27 cellular contexts compared by ENCODE assay signal in genomic region chr2:200184748-200185574, GRCh38.
DNase-seq lines count a peak whose midpoint lies in the region; ATAC-seq and TF ChIP-seq lines count a peak whose summit lies in the region.
"Had no signal": no experiment of that assay in that cellular context is flagged by ENCODE, and none has a peak within 500 bp of the region (broad histone marks: within the 10 kb centered on the region; RNA-seq: fewer than 3 reads in every experiment).

No MANE protein-coding gene starts in this region.

- no peak overlapping the region for H3K9ac ChIP-seq in smooth muscle cell (ENCODE audit: low read depth)
- H3K9ac ChIP-seq: BLaER1, KMS-11 had no signal

- H2AFZ ChIP-seq in smooth muscle cell (ENCODE audit: low read depth) = peak overlapping the region; percentile 54

- no peak overlapping the region for H3K4me2 ChIP-seq in smooth muscle cell
- H3K4me2 ChIP-seq: BLaER1, KMS-11 had no signal

- no peak for TF ChIP-seq CTCF in nephron (IDR thresholded peaks at IDR 0.05; ENCODE audit: unreplicated experiment in 3 of 3)
- no peak for TF ChIP-seq CTCF in smooth muscle cell (IDR thresholded peaks at IDR 0.05; ENCODE audit: borderline replicate concordance, insufficient read depth, poor library complexity, severe bottlenecking)

- DNase-seq in SJCRH30 (peak in 1 of 2 experiments; percentile 46), fibroblast of peridontal ligament (ENCODE audit: extremely low read depth) (peak; percentile 18), smooth muscle cell (lab: John Stamatoyannopoulos, UW; ENCODE audit: unreplicated experiment) (no peak), HK-2 (ENCODE audit: unreplicated experiment) (no peak)
- DNase-seq: activated CD8-positive, alpha-beta memory T cell treated with anti-CD3 and anti-CD28 coated beads, Interleukin-2, amount 50 U/mL, for 48 hours; activated CD8-positive, alpha-beta T cell treated with anti-CD3 and anti-CD28 coated beads for 36 hours; activated naive CD4-positive, alpha-beta T cell treated with Interleukin-2 at 50 U/mL for 16 hours; MM.1S; NCI-H2029; NCI-H446; NCI-H748 treated with DMSO at 0.1 percent for 48 hours; nucleus accumbens; Right ventricle myocardium superior; stimulated activated CD4-positive, alpha-beta T cell treated with anti-CD3 and anti-CD28 coated beads, Interleukin-1b, Interleukin-23, amount 100 ng/mL, for 48 hours had no signal

- H3K4me1 ChIP-seq in SJCRH30 = peaks cover 26% of the 10 kb centered on the region
- no peaks in the 10 kb centered on the region for H3K4me1 ChIP-seq in smooth muscle cell (ENCODE audit: low read depth)
- H3K4me1 ChIP-seq: BLaER1, gastroesophageal sphincter had no signal

- no peaks in the 10 kb centered on the region for H3K9me3 Mint-ChIP-seq in nephron
- H3K9me3 Mint-ChIP-seq: activated CD8-positive, alpha-beta T cell treated with anti-CD3 and anti-CD28 coated beads for 36 hours; activated T-helper 1 cell treated with anti-CD3 and anti-CD28 coated beads, Interleukin-12 subunit alpha, Interleukin-12 subunit beta, Interleukin-2, Interleukin-4 antibody, amounts not matched to agents 30 ng/mL and 10 ng/mL and 1 ng/mL, durations not matched to agents 14 hours and 24 hours and 36 hours; memory B cell; stimulated activated naive CD8-positive, alpha-beta T cell treated with anti-CD3 and anti-CD28 coated beads, Interleukin-15, Interleukin-2, amounts not matched to agents 100 ng/mL and 50 ng/mL, for 24 hours had no signal

- no peaks in the 10 kb centered on the region for H3K79me2 ChIP-seq in smooth muscle cell (ENCODE audit: low read depth)

- H3K27ac Mint-ChIP-seq in nephron = peak overlapping the region; percentile 10 to 46 (median 26)
- H3K27ac Mint-ChIP-seq: activated CD8-positive, alpha-beta T cell treated with anti-CD3 and anti-CD28 coated beads for 36 hours; activated T-helper 1 cell treated with anti-CD3 and anti-CD28 coated beads, Interleukin-12 subunit alpha, Interleukin-12 subunit beta, Interleukin-2, Interleukin-4 antibody, amounts not matched to agents 30 ng/mL and 10 ng/mL and 1 ng/mL, durations not matched to agents 14 hours and 24 hours and 36 hours; memory B cell; stimulated activated naive CD8-positive, alpha-beta T cell treated with anti-CD3 and anti-CD28 coated beads, Interleukin-15, Interleukin-2, amounts not matched to agents 100 ng/mL and 50 ng/mL, for 24 hours had no signal

- peak overlapping the region; percentile 0 to 4 (median 0) for H3K4me3 Mint-ChIP-seq in nephron
- H3K4me3 Mint-ChIP-seq: activated CD8-positive, alpha-beta T cell treated with anti-CD3 and anti-CD28 coated beads for 36 hours; activated T-helper 1 cell treated with anti-CD3 and anti-CD28 coated beads, Interleukin-12 subunit alpha, Interleukin-12 subunit beta, Interleukin-2, Interleukin-4 antibody, amounts not matched to agents 30 ng/mL and 10 ng/mL and 1 ng/mL, durations not matched to agents 14 hours and 24 hours and 36 hours; memory B cell; stimulated activated naive CD8-positive, alpha-beta T cell treated with anti-CD3 and anti-CD28 coated beads, Interleukin-15, Interleukin-2, amounts not matched to agents 100 ng/mL and 50 ng/mL, for 24 hours had no signal

- H3K4me3 ChIP-seq in SJCRH30 (no peak overlapping the region), smooth muscle cell (no peak overlapping the region)
- H3K4me3 ChIP-seq: BLaER1, dorsolateral prefrontal cortex, gastroesophageal sphincter, GM12878, HAP-1 had no signal

- H3K4me1 Mint-ChIP-seq in nephron = peaks cover 29% of the 10 kb centered on the region
- H3K4me1 Mint-ChIP-seq: memory B cell had no signal

- H3K27me3 ChIP-seq in SJCRH30 = no peaks in the 10 kb centered on the region
- no peaks in the 10 kb centered on the region for H3K27me3 ChIP-seq in smooth muscle cell (ENCODE audit: low read depth)
- H3K27me3 ChIP-seq: BLaER1, gastroesophageal sphincter had no signal

- ATAC-seq in activated CD4-positive, CD25-positive, alpha-beta regulatory T cell treated with anti-CD3 and anti-CD28 coated beads, Interleukin-2, amount 50 U/mL, for 24 hours = no peak
- ATAC-seq in GM19455 (IDR thresholded peaks at IDR 0.05; ENCODE audit: unreplicated experiment) = no peak
- ATAC-seq: activated CD8-positive, alpha-beta T cell treated with anti-CD3 and anti-CD28 coated beads for 36 hours; gastroesophageal sphincter; GM12878; Panc1 had no signal

- no peaks in the 10 kb centered on the region for H3K36me3 Mint-ChIP-seq in nephron (ENCODE audit: low read depth)
- H3K36me3 Mint-ChIP-seq: memory B cell had no signal

- peaks cover 5% of the 10 kb centered on the region for H3K27me3 Mint-ChIP-seq in nephron (ENCODE audit: low read depth)

- no peaks in the 10 kb centered on the region for H3F3A ChIP-seq in smooth muscle cell (ENCODE audit: low read depth)

- 77% methylated on average over 8 of the region's 8 CpGs for WGBS in smooth muscle cell (ENCODE audit: low lambda C conversion rate)

- no peaks in the 10 kb centered on the region for H4K20me1 ChIP-seq in smooth muscle cell (ENCODE audit: low read depth)
- H4K20me1 ChIP-seq: BLaER1 had no signal

- H3K9me3 ChIP-seq in SJCRH30 (replicated peaks) (no peaks in the 10 kb centered on the region), smooth muscle cell (replicated peaks; ENCODE audit: low read depth) (no peaks in the 10 kb centered on the region)
- H3K9me3 ChIP-seq: BLaER1, HAP-1 had no signal

- H3K36me3 ChIP-seq in SJCRH30 (no peaks in the 10 kb centered on the region), smooth muscle cell (ENCODE audit: low read depth) (no peaks in the 10 kb centered on the region)
- H3K36me3 ChIP-seq: BLaER1, gastroesophageal sphincter, HAP-1 had no signal

- H3K27ac ChIP-seq in SJCRH30 (peak overlapping the region; percentile 1; the same call in 1 of the 2 replicates), smooth muscle cell (ENCODE audit: low read depth) (no peak overlapping the region)
- H3K27ac ChIP-seq: BLaER1, dorsolateral prefrontal cortex, gastroesophageal sphincter, KMS-11 had no signal
